ENCODE assay signal across 8 cellular contexts in the genomic region with DNA sequence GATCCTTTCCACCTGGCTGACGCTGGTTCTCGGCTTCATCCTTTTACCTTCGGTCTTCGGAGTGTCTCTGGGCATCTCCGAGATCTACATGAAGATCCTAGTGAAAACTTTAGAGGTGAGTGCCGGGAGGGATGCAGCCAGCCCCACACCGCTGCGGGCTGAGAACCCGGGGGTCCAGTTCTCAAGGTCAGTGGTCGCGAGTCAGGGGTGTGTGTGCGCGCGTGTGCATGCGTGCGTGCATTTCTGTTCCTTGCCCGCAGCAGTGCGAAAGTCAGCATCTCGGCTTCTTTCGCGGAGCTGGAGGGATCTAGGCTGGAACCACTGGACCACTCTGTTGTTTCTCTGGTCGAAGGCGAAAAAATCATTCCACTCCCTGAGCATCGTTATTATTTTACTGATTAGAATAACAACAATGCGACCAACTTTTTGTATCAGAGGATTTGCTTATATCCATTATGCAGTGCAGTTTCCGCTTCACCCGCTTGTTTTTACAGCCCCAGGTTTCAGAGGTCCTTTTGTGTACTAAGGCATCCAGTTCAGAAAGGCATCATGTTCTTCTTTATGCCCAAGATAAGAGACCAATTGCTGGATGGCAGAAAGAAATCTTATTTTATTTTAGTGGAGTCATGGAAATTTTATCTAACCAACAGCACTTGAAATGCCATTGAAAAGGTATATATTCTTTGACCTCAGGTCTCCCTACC. TPM values are rescaled to one million over a fixed set of nuclear protein-coding genes. Genes with fewer than 3 reads are reported as not detected.
DNase-seq lines count a peak whose midpoint lies in the region; ATAC-seq, FAIRE-seq and TF ChIP-seq lines count a peak whose summit lies in the region.

No MANE protein-coding gene starts in this region.

- TF ChIP-seq CTCF in BE2C (IDR thresholded peaks at IDR 0.05; ENCODE audit: low read depth, low read length), result no peak
- TF ChIP-seq CTCF in LNCaP clone FGC (IDR thresholded peaks at IDR 0.05; ENCODE audit: control insufficient read depth, extremely low read depth, insufficient read depth), result no peak

- H3K9ac ChIP-seq in duodenal mucosa (ENCODE audit: low read depth in 1 of 2, low read length in 2 of 2), result peak overlapping the region; percentile 56 to 70

- peak overlapping the region in 8 of 9 donors; percentile 12 to 80 (median 36) for H3K27ac Mint-ChIP-seq in naive thymus-derived CD4-positive, alpha-beta T cell

- H3K27ac ChIP-seq in duodenal mucosa (ENCODE audit: low read depth, low read length), result peak overlapping the region; percentile 67
- H3K27ac ChIP-seq in naive thymus-derived CD4-positive, alpha-beta T cell (ENCODE audit: low read depth, low read length), result peak overlapping the region; percentile 56

- intact Hi-C loops in naive thymus-derived CD4-positive, alpha-beta T cell (cut with micrococcal nuclease), result loop anchor here (1.0 to 5.0 kb wide), 4 partner anchors 52 to 634 kb away; a partner anchor contains a TSS

- DNase-seq in BE2C (no peak), LNCaP clone FGC (ENCODE audit: low read depth) (no peak), HTR-8/SVneo (ENCODE audit: insufficient read length, low spot score) (no peak)
- no peak for DNase-seq in naive thymus-derived CD4-positive, alpha-beta T cell
- no peak for DNase-seq in NK-92 treated with Interleukin-12 subunit alpha and Interleukin-12 subunit beta, amount 100 ng/mL, for 24 hours (lab: John Stamatoyannopoulos, UW)

- H3K4me3 ChIP-seq in BE2C (ENCODE audit: low read depth, low read length), result peak overlapping the region; percentile 76
- H3K4me3 ChIP-seq in LNCaP clone FGC (ENCODE audit: low read depth, low read length), result peak overlapping the region; percentile 61
- H3K4me3 ChIP-seq in duodenal mucosa (ENCODE audit: low read depth in 1 of 2, low read length in 2 of 2), result peak overlapping the region; percentile 87 to 95
- peak overlapping the region; percentile 80 for H3K4me3 ChIP-seq in naive thymus-derived CD4-positive, alpha-beta T cell (ENCODE audit: low read length)

- H3K9me3 Mint-ChIP-seq in naive thymus-derived CD4-positive, alpha-beta T cell, result no peaks in the 10 kb centered on the region

- H3K27me3 Mint-ChIP-seq in naive thymus-derived CD4-positive, alpha-beta T cell, result peaks cover 0 to 54% (median 13%) of the 10 kb centered on the region in 5 donors

- no peaks in the 10 kb centered on the region for H3K36me3 Mint-ChIP-seq in naive thymus-derived CD4-positive, alpha-beta T cell

- CTCF ChIA-PET in naive thymus-derived CD4-positive, alpha-beta T cell (lab: Charles Lee), result no interaction called here

- no peak for ATAC-seq in naive thymus-derived CD4-positive, alpha-beta T cell
- ATAC-seq in GM18519 (IDR thresholded peaks at IDR 0.05; ENCODE audit: low FRiP score, unreplicated experiment) (no peak), HG03469 (IDR thresholded peaks at IDR 0.05; ENCODE audit: unreplicated experiment) (no peak)

- no peaks in the 10 kb centered on the region; the same call in 1 of the 2 replicates for H3K4me1 ChIP-seq in BE2C
- peaks cover 9 to 16% of the 10 kb centered on the region in 2 donors for H3K4me1 ChIP-seq in duodenal mucosa (ENCODE audit: control insufficient read depth in 1 of 2, insufficient read depth in 2 of 2, low read length in 2 of 2)
- peaks cover 0 to 8% of the 10 kb centered on the region in 2 donors for H3K4me1 ChIP-seq in naive thymus-derived CD4-positive, alpha-beta T cell (ENCODE audit: control insufficient read depth in 2 of 2, insufficient read depth in 2 of 2, low read length in 2 of 2)

- POLR2A ChIA-PET in naive thymus-derived CD4-positive, alpha-beta T cell (lab: Charles Lee), result interaction anchor here (2.0 to 2.8 kb wide), 2 partner anchors 52 to 82 kb away, joined by 8 to 16 read pairs; a partner anchor contains a TSS

- H3K4me3 Mint-ChIP-seq in naive thymus-derived CD4-positive, alpha-beta T cell, result peak overlapping the region; percentile 87 to 97 (median 90)

- FAIRE-seq in HTR-8/SVneo (lab: Jason Lieb, UNC), result no peak

- H3K4me1 Mint-ChIP-seq in naive thymus-derived CD4-positive, alpha-beta T cell, result peaks cover 13 to 37% (median 17%) of the 10 kb centered on the region in 7 donors

- peaks cover 34% of the 10 kb centered on the region for H3K27me3 ChIP-seq in BE2C
- H3K27me3 ChIP-seq in duodenal mucosa (ENCODE audit: control insufficient read depth in 1 of 2, insufficient read depth in 2 of 2, low read length in 2 of 2), result peaks cover 0 to 12% of the 10 kb centered on the region in 2 donors
- H3K27me3 ChIP-seq in naive thymus-derived CD4-positive, alpha-beta T cell (ENCODE audit: control insufficient read depth in 2 of 2, insufficient read depth in 2 of 2, low read length in 2 of 2), result no peaks in the 10 kb centered on the region

- H3K36me3 ChIP-seq in BE2C (no peaks in the 10 kb centered on the region), duodenal mucosa (ENCODE audit: control insufficient read depth in 1 of 2, insufficient read depth in 2 of 2, low read length in 2 of 2) (peaks cover 0 to 3% of the 10 kb centered on the region in 2 donors)
- peaks cover 0 to 5% (median 0%) of the 10 kb centered on the region in 3 experiments for H3K36me3 ChIP-seq in naive thymus-derived CD4-positive, alpha-beta T cell (ENCODE audit: control insufficient read depth in 2 of 3, insufficient read depth in 3 of 3, low read length in 3 of 3)

- H3K9me3 ChIP-seq in BE2C, result no peaks in the 10 kb centered on the region
- no peaks in the 10 kb centered on the region for H3K9me3 ChIP-seq in duodenal mucosa (ENCODE audit: control insufficient read depth in 1 of 2, low read length in 2 of 2)
- H3K9me3 ChIP-seq in naive thymus-derived CD4-positive, alpha-beta T cell (ENCODE audit: control insufficient read depth in 2 of 3, low read length in 3 of 3), result no peaks in the 10 kb centered on the region

RNA-seq across cellular contexts. Expression of a gene that starts 0.9 kb away (rescaled TPM):
- polyA plus RNA-seq in BE2C (2012; ENCODE audit: insufficient read depth, insufficient read length, low read depth), result not detected
- total RNA-seq in naive thymus-derived CD4-positive, alpha-beta T cell, result 10 to 100 TPM in 1 of 5 experiments, 1 to 10 TPM in 4; 3.0 to 14.6 (median 5.8) TPM
- polyA plus RNA-seq in naive thymus-derived CD4-positive, alpha-beta T cell, result 1 to 10 TPM; 1.5 to 3.5 TPM

RNA-seq across cellular contexts. Expression of a gene that starts 51.9 kb away (rescaled TPM):
- polyA plus RNA-seq in BE2C (2012; ENCODE audit: insufficient read depth, insufficient read length, low read depth), result 2.7 TPM
- total RNA-seq in naive thymus-derived CD4-positive, alpha-beta T cell, result 10 to 100 TPM; 13.9 to 47.6 (median 24.9) TPM
- polyA plus RNA-seq in naive thymus-derived CD4-positive, alpha-beta T cell, result 10 to 100 TPM; 15.4 to 19.2 TPM
